Comparison of ENCODE assay signal across 3 cellular contexts in the genomic region with DNA sequence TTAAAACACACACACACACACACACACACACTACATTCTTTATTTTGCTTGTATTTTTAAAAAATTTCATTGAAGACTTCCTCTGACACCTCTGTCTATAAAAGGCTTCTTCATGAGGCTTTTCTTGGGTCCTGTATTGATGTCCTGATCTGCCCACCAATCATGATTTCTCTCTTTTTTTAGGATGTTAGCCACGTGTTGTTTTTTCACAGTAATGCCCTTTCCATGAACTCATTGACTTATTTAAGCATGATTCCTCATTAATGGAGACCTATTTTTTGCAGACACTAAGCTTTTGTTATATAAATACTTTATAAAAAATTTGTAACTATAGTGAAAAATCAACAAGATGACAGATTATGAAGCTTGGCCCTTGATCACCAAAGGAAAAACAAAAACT.
"Had no signal": no experiment of that assay in that cellular context is flagged by ENCODE, and none has a peak within 500 bp of the region (broad histone marks: within the 10 kb centered on the region; RNA-seq: fewer than 3 reads in every experiment).

No MANE protein-coding gene starts in this region.

- DNase-seq: GDM1, GF-D8 had no signal

- H3K4me3 ChIP-seq: GM12878 had no signal
